19 cellular contexts compared by ENCODE assay signal in the genomic region with DNA sequence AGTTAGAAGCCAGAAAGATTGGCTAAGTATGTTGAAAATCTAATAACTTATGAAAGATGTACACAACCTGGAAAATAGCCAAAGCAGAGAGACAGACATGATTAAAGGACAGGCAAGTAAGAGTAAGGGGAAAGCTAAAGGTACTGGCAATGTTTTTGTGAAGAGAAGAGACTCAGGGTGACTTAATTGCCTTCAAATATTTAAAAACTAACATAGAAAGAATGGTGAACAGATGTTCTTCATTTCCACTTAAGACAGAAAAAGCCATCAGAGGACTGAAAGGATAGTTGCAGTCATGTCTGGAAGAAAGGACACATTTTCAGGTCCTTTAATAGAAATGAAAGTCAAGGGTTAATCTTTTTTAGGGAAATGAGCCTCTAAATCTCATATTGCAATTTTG.
"Had no signal": no experiment of that assay in that cellular context is flagged by ENCODE, and none has a peak within 500 bp of the region (broad histone marks: within the 10 kb centered on the region; RNA-seq: fewer than 3 reads in every experiment).

No MANE protein-coding gene starts in this region.

- H3K4me1 ChIP-seq: body of pancreas, testis, upper lobe of left lung had no signal

- H3K4me3 ChIP-seq: body of pancreas, hepatocyte, lung, testis, upper lobe of left lung had no signal

- ATAC-seq: activated CD4-positive, CD25-positive, alpha-beta regulatory T cell treated with anti-CD3 and anti-CD28 coated beads, Interleukin-2, amount 50 U/mL, for 24 hours; activated T-cell treated with anti-CD3 and anti-CD28 coated beads, Interleukin-2, amount 50 U/mL, for 72 hours; body of pancreas; left lobe of liver; naive thymus-derived CD8-positive, alpha-beta T cell had no signal

- H3K27me3 ChIP-seq: body of pancreas, hepatocyte, testis, upper lobe of left lung had no signal

- DNase-seq: activated CD4-positive, alpha-beta memory T cell treated with anti-CD3 and anti-CD28 coated beads, Interleukin-2, amount 10 ng/mL, durations not matched to agents 7 days and 5 days; activated CD4-positive, alpha-beta T cell treated with anti-CD3 and anti-CD28 coated beads, Interleukin-2, amount 10 ng/mL, durations not matched to agents 24 days and 14 days; activated effector memory CD4-positive, alpha-beta T cell treated with Interleukin-2 at 50 U/mL for 16 hours; activated naive CD4-positive, alpha-beta T cell treated with anti-CD3 and anti-CD28 coated beads, Interleukin-2, amount 10 ng/mL, durations not matched to agents 7 days and 5 days; activated T-cell treated with anti-CD3 and anti-CD28 coated beads, Interleukin-2, amount 50 U/mL, for 72 hours; body of pancreas; effector CD4-positive, alpha-beta T cell; foreskin fibroblast; immature natural killer cell; naive thymus-derived CD8-positive, alpha-beta T cell; stimulated activated CD4-positive, alpha-beta T cell treated with anti-CD3 and anti-CD28 coated beads, Interleukin-4, amount 100 ng/mL, for 1 hour; stimulated activated naive CD4-positive, alpha-beta T cell; testis; upper lobe of left lung had no signal

- H3K36me3 ChIP-seq: upper lobe of left lung had no signal

- H3K9me3 ChIP-seq: body of pancreas, testis, upper lobe of left lung had no signal

- H3K27ac ChIP-seq: body of pancreas, hepatocyte, testis, upper lobe of left lung, VCaP had no signal
